In the genomic region with DNA sequence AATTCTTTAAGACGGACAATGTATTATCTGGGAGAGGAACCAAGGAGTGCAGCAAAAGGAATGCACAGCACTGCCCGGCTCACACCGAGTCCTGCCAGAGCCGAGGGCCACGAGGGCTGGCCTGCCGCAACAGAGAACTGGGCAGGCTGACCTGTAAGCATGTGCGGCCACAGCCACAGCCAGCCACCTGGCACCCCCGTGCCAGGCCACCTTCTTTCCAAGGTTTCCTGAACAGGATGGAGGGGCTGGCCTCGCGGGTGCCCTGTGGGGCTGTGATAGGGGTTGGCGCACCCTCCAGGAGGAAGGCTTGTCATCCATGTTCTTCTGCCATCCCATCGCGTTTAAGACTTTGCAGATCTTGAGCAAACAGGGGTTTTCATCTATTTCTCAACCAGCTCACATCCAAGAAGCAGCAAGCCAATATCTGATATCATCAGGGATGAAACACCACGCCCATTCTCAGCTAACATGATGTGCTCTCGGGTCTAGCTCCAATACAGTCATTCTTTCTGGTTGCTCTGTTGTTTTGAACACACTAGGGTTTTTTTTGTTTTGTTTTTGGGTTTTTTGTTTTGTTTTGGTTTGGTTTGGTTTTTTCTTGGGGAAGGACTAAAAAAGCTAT, we compare ENCODE assay signal across 11 cellular contexts. TPM values are rescaled to one million over a fixed set of nuclear protein-coding genes. Genes with fewer than 3 reads are reported as not detected.
DNase-seq lines count a peak whose midpoint lies in the region; ATAC-seq, FAIRE-seq and TF ChIP-seq lines count a peak whose summit lies in the region.
"Had no signal": no experiment of that assay in that cellular context is flagged by ENCODE, and none has a peak within 500 bp of the region (broad histone marks: within the 10 kb centered on the region; RNA-seq: fewer than 3 reads in every experiment).

No MANE protein-coding gene starts in this region.

- no peaks in the 10 kb centered on the region for H3K36me3 Mint-ChIP-seq in activated naive CD8-positive, alpha-beta T cell treated with anti-CD3 and anti-CD28 coated beads for 36 hours
- H3K36me3 Mint-ChIP-seq: activated CD8-positive, alpha-beta memory T cell treated with anti-CD3 and anti-CD28 coated beads, Interleukin-2, amount 10 ng/mL, durations not matched to agents 7 days and 5 days had no signal

- H3K4me3 Mint-ChIP-seq in activated naive CD8-positive, alpha-beta T cell treated with anti-CD3 and anti-CD28 coated beads for 36 hours, result no peak overlapping the region
- H3K4me3 Mint-ChIP-seq: activated CD8-positive, alpha-beta memory T cell treated with anti-CD3 and anti-CD28 coated beads, Interleukin-2, amount 10 ng/mL, durations not matched to agents 7 days and 5 days had no signal

- H2AFZ ChIP-seq in PC-3 (ENCODE audit: low read length), result no peak overlapping the region

- POLR2A ChIA-PET in PC-3 (lab: Charles Lee; ENCODE audit: unreplicated experiment), result interaction anchor here (0.5 to 0.6 kb wide), 2 partner anchors 22 to 42 kb away, joined by 3 to 8 read pairs; no protein-coding TSS in a partner anchor

- ATAC-seq in PC-3 (no peak), HG03159 (IDR thresholded peaks at IDR 0.05; ENCODE audit: unreplicated experiment) (no peak)

- H3K36me3 ChIP-seq in PC-3 (ENCODE audit: low read depth, low read length) (no peaks in the 10 kb centered on the region), sigmoid colon (no peaks in the 10 kb centered on the region)

- peaks cover 22% of the 10 kb centered on the region for H3K4me1 Mint-ChIP-seq in activated naive CD8-positive, alpha-beta T cell treated with anti-CD3 and anti-CD28 coated beads for 36 hours

- H3K27me3 Mint-ChIP-seq in activated naive CD8-positive, alpha-beta T cell treated with anti-CD3 and anti-CD28 coated beads for 36 hours, result peaks cover 1% of the 10 kb centered on the region

- peaks cover 5% of the 10 kb centered on the region; the same call in 1 of the 2 replicates for H3K79me2 ChIP-seq in PC-3 (ENCODE audit: low read length)

- H3K9ac ChIP-seq in PC-3 (ENCODE audit: low read length), result no peak overlapping the region

- peak; percentile 86 for DNase-seq in AG20443 (ENCODE audit: low spot score)
- DNase-seq in PC-3, result no peak
- DNase-seq in erythroblast (lab: John Stamatoyannopoulos, UW), result peak; percentile 33 to 45
- peak; percentile 62 for DNase-seq in sigmoid colon
- no peak for DNase-seq in GF-D8 (lab: John Stamatoyannopoulos, UW)
- DNase-seq in activated naive CD8-positive, alpha-beta T cell treated with anti-CD3 and anti-CD28 coated beads for 36 hours, result no peak
- no peak for DNase-seq in GM12892 (ENCODE audit: insufficient read length)
- DNase-seq: activated CD8-positive, alpha-beta memory T cell treated with anti-CD3 and anti-CD28 coated beads, Interleukin-2, amount 10 ng/mL, durations not matched to agents 7 days and 5 days; stimulated activated CD4-positive, alpha-beta T cell treated with anti-CD3 and anti-CD28 coated beads, Interleukin-12 subunit alpha, Interleukin-12 subunit beta, amount 100 ng/mL, for 4 hours had no signal

- H3K9me3 Mint-ChIP-seq in activated naive CD8-positive, alpha-beta T cell treated with anti-CD3 and anti-CD28 coated beads for 36 hours, result no peaks in the 10 kb centered on the region

- no TSS peak for BruUV-seq in PC-3 (replicated peaks; lab: Mats Ljungman, UMichigan)

- no peak for FAIRE-seq in GM12892 (lab: Jason Lieb, UNC)

- H3F3A ChIP-seq in PC-3 (ENCODE audit: low read length, unreplicated experiment), result no peaks in the 10 kb centered on the region

- TF ChIP-seq EP300 in sigmoid colon (IDR thresholded peaks at IDR 0.05), result no peak

- no peak for TF ChIP-seq CTCF in PC-3 (conservative IDR thresholded peaks at IDR 0.05; ENCODE audit: low read depth, low read length)
- TF ChIP-seq CTCF in sigmoid colon (IDR thresholded peaks at IDR 0.05), result no peak

- H3K27ac Mint-ChIP-seq in activated naive CD8-positive, alpha-beta T cell treated with anti-CD3 and anti-CD28 coated beads for 36 hours, result no peak overlapping the region
- H3K27ac Mint-ChIP-seq: activated CD8-positive, alpha-beta memory T cell treated with anti-CD3 and anti-CD28 coated beads, Interleukin-2, amount 10 ng/mL, durations not matched to agents 7 days and 5 days had no signal

- H3K4me1 ChIP-seq in PC-3 (ENCODE audit: insufficient read depth, low read length) (peaks cover 48% of the 10 kb centered on the region), sigmoid colon (peaks cover 0 to 32% (median 26%) of the 10 kb centered on the region in 4 donors)

- peak overlapping the region; percentile 53; the same call in 1 of the 2 replicates for H3K4me2 ChIP-seq in PC-3 (ENCODE audit: low read length)

- 83 to 87% methylated on average over 15 of the region's 15 CpGs for WGBS in sigmoid colon, 2 donors

- CTCF ChIA-PET in PC-3 (lab: Charles Lee), result no interaction called here

- H3K9me2 ChIP-seq in PC-3 (replicated peaks; ENCODE audit: low read length), result no peaks in the 10 kb centered on the region

- H4K20me1 ChIP-seq in PC-3 (ENCODE audit: low read length), result no peaks in the 10 kb centered on the region

- intact Hi-C loops in PC-3 (cut with micrococcal nuclease) (no loop called here), sigmoid colon (cut with DNase I) (no loop called here)

- H3K27ac ChIP-seq in PC-3 (ENCODE audit: low read length) (peak overlapping the region; percentile 87), sigmoid colon (peak overlapping the region in 2 of 4 donors; percentile 28 to 73)

- H3K27me3 ChIP-seq in PC-3 (ENCODE audit: low read length) (no peaks in the 10 kb centered on the region), sigmoid colon (no peaks in the 10 kb centered on the region)

- H3K9me3 ChIP-seq in PC-3 (ENCODE audit: low read length) (no peaks in the 10 kb centered on the region), sigmoid colon (no peaks in the 10 kb centered on the region)
- H3K9me3 ChIP-seq: mucosa of descending colon had no signal

- H3K4me3 ChIP-seq in PC-3 (ENCODE audit: low read length) (no peak overlapping the region), sigmoid colon (no peak overlapping the region)
- H3K4me3 ChIP-seq: mucosa of descending colon had no signal

- TF ChIP-seq POLR2A in erythroblast (IDR thresholded peaks at IDR 0.05; ENCODE audit: low read length), result no peak
- TF ChIP-seq POLR2A in sigmoid colon (IDR thresholded peaks at IDR 0.05), result no peak
- no peak for TF ChIP-seq POLR2A in GM12892 (IDR thresholded peaks at IDR 0.05; ENCODE audit: low read depth, low read length)

RNA-seq across cellular contexts. Expression of a gene that starts 10.2 kb away (rescaled TPM):
- 19.8 and 25.3 TPM in 2 replicates for total RNA-seq in PC-3 (2014; rRNA removed)
- total RNA-seq in sigmoid colon, result 1 to 10 TPM in 2 of 4 donors, under 1 TPM in 2; 0.14 to 2.2 (median 1.3) TPM
- 10 to 100 TPM; 21.0 to 76.2 (median 29.4) TPM for polyA plus RNA-seq in sigmoid colon
- total RNA-seq in activated naive CD8-positive, alpha-beta T cell treated with anti-CD3 and anti-CD28 coated beads for 36 hours, result under 1 TPM in 1 of 2 experiments, not detected in 1; 0.39 TPM
- polyA plus RNA-seq in GM12892 (2012; ENCODE audit: missing spikeins), result not detected

Comparison
In these comparisons a context has a peak if more than half of its experiments do, and no peak if none do; other contexts are left out.
1. DNase-seq: peak in AG20443 (single experiment), erythroblast (2 of 2) and sigmoid colon (single experiment); none in PC-3 (single experiment), GF-D8 (single experiment), activated naive CD8-positive, alpha-beta T cell treated with anti-CD3 and anti-CD28 coated beads for 36 hours (single experiment) and GM12892 (single experiment).